In genomic region chr4:36332023-36332781, GRCh38 we compare ENCODE assay signal across 1 cellular context.
TF ChIP-seq lines count a peak whose summit lies in the region.

No MANE protein-coding gene starts in this region.

TF ChIP-seq in GM12878, 131 proteins besides CTCF, POLR2A, EP300 and RAD21 (continued from another document and continues in another):
- TF ChIP-seq GATAD2B (conservative IDR thresholded peaks at IDR 0.05; ENCODE audit: low read depth) (0 out of 2 replicates have a peak, but pooled peaks have one; percentile 27), SPI1 (IDR thresholded peaks at IDR 0.05; ENCODE audit: borderline replicate concordance, insufficient read depth, low read depth, low read length) (no peak), FOXK2 (IDR thresholded peaks at IDR 0.05) (no peak), NBN (IDR thresholded peaks at IDR 0.05) (no peak), EGR1 (IDR thresholded peaks at IDR 0.05; ENCODE audit: borderline replicate concordance in 1 of 2, low read depth in 2 of 2, low read length in 2 of 2) (no peak), NFXL1 (IDR thresholded peaks at IDR 0.05; ENCODE audit: borderline replicate concordance) (no peak), ZBTB40 (IDR thresholded peaks at IDR 0.05; ENCODE audit: borderline replicate concordance) (no peak), RUNX3 (IDR thresholded peaks at IDR 0.05; ENCODE audit: low read length) (peak; percentile 54), ASH2L (IDR thresholded peaks at IDR 0.05; ENCODE audit: borderline replicate concordance, low read depth) (0 out of 2 replicates have a peak, but pooled peaks have one; percentile 75), PAX8 (IDR thresholded peaks at IDR 0.05) (no peak), PML (IDR thresholded peaks at IDR 0.05; ENCODE audit: low read length) (peak; percentile 94), JUND (IDR thresholded peaks at IDR 0.05; ENCODE audit: low read depth, low read length) (no peak), HSF1 (IDR thresholded peaks at IDR 0.05; ENCODE audit: low read depth, low read length) (no peak), SMAD5 (IDR thresholded peaks at IDR 0.05; ENCODE audit: low read depth) (peak; percentile 96), SMC3 (IDR thresholded peaks at IDR 0.05; ENCODE audit: borderline replicate concordance, low read length) (no peak), IKZF1 (conservative IDR thresholded peaks at IDR 0.05) (0 out of 2 replicates have a peak, but pooled peaks have one; percentile 20), YY1 (IDR thresholded peaks at IDR 0.05; ENCODE audit: low read depth, low read length) (no peak), CHD4 (IDR thresholded peaks at IDR 0.05) (no peak), ZNF687 (IDR thresholded peaks at IDR 0.05) (no peak), HDGF (IDR thresholded peaks at IDR 0.05) (no peak), CBX5 (IDR thresholded peaks at IDR 0.05; ENCODE audit: low read depth) (no peak), ZNF24 (IDR thresholded peaks at IDR 0.05) (no peak), IRF4 (IDR thresholded peaks at IDR 0.05; ENCODE audit: low read depth, low read length) (no peak), DPF2 (IDR thresholded peaks at IDR 0.05) (0 out of 2 replicates have a peak, but pooled peaks have one; percentile 27), ZNF384 (IDR thresholded peaks at IDR 0.05; ENCODE audit: borderline replicate concordance, low read depth, low read length) (no peak), BCL11A (IDR thresholded peaks at IDR 0.05; ENCODE audit: low read depth, low read length) (no peak), CREM (IDR thresholded peaks at IDR 0.05; ENCODE audit: low read depth) (peak; percentile 40; the same call in 1 of the 2 replicates), MXI1 (IDR thresholded peaks at IDR 0.05; ENCODE audit: low read depth, low read length) (no peak), BMI1 (IDR thresholded peaks at IDR 0.05; ENCODE audit: borderline replicate concordance) (no peak), USF1 (IDR thresholded peaks at IDR 0.05; ENCODE audit: borderline replicate concordance, extremely low read length, insufficient read depth, low read depth, low read length) (no peak), SMARCA5 (IDR thresholded peaks at IDR 0.05) (no peak), ESRRA (IDR thresholded peaks at IDR 0.05; ENCODE audit: low read length) (no peak), STAT1 (conservative IDR thresholded peaks at IDR 0.05) (no peak), ATF7 (IDR thresholded peaks at IDR 0.05; ENCODE audit: low read depth) (no peak; the same call in 1 of the 2 replicates), POLR2AphosphoS5 (IDR thresholded peaks at IDR 0.05; ENCODE audit: low read length) (peak; percentile 91), ZZZ3 (IDR thresholded peaks at IDR 0.05; ENCODE audit: control insufficient read depth, insufficient read length, low read depth) (no peak), CREB1 (IDR thresholded peaks at IDR 0.05; ENCODE audit: low read depth) (no peak), SUZ12 (IDR thresholded peaks at IDR 0.05; ENCODE audit: unreplicated experiment) (no peak), SIN3A (IDR thresholded peaks at IDR 0.05; ENCODE audit: low read depth, low read length) (no peak), NR2F1 (conservative IDR thresholded peaks at IDR 0.05) (no peak), HCFC1 (IDR thresholded peaks at IDR 0.05; ENCODE audit: low read length) (no peak), TARDBP (IDR thresholded peaks at IDR 0.05; ENCODE audit: borderline replicate concordance) (peak; percentile 76; the same call in 1 of the 2 replicates), TBL1XR1 (IDR thresholded peaks at IDR 0.05; ENCODE audit: low read depth, low read length) (no peak), ZNF217 (IDR thresholded peaks at IDR 0.05) (no peak), SUPT20H (IDR thresholded peaks at IDR 0.05; ENCODE audit: borderline replicate concordance, control insufficient read depth, low read depth, low read length) (no peak), SRF (IDR thresholded peaks at IDR 0.05; ENCODE audit: low read depth in 2 of 2, low read length in 2 of 2) (no peak), BCLAF1 (IDR thresholded peaks at IDR 0.05) (no peak), CEBPZ (IDR thresholded peaks at IDR 0.05; ENCODE audit: low read depth, low read length) (no peak), IRF5 (IDR thresholded peaks at IDR 0.05; ENCODE audit: borderline replicate concordance) (no peak), POU2F2 (IDR thresholded peaks at IDR 0.05; ENCODE audit: borderline replicate concordance, low read depth, low read length) (peak; percentile 65; the same call in 1 of the 3 replicates), RBBP5 (conservative IDR thresholded peaks at IDR 0.05) (no peak), ZNF274 (IDR thresholded peaks at IDR 0.05; ENCODE audit: insufficient read depth, insufficient read length) (no peak)
